In the genomic region with DNA sequence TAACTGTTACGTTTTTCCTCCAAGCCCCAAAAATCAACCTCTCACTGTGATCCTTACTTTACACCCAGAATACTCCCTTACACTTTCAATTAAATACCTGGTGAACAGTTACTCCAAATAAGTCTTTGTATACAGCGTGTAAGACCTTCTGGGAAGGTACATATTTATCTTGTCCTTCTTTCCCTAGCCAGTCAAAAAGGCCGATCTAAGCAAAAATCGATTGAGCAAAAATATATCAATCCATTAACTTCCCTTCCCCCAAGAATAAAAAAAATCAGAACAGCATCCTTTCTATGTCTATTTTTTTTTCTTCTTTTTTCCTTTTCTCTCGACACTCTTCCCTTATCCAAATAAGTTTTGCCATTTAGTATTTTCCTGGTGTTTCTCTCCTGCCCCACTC, we compare ENCODE assay signal across 35 cellular contexts.
"Had no signal": no experiment of that assay in that cellular context is flagged by ENCODE, and none has a peak within 500 bp of the region (broad histone marks: within the 10 kb centered on the region; RNA-seq: fewer than 3 reads in every experiment).

No MANE protein-coding gene starts in this region.

- H3K9me3 ChIP-seq: ascending aorta had no signal

- H3K4me3 Mint-ChIP-seq: activated B cell treated with CpG ODN at 0.5 μM for 24 hours; activated CD4-positive, alpha-beta memory T cell treated with anti-CD3 and anti-CD28 coated beads, Interleukin-2, amount 10 ng/mL, durations not matched to agents 7 days and 5 days; activated CD4-positive, alpha-beta T cell treated with anti-CD3 and anti-CD28 coated beads for 36 hours; activated CD4-positive, alpha-beta T cell treated with anti-CD3 and anti-CD28 coated beads, Interleukin-2, amount 10 ng/mL, durations not matched to agents 7 days and 5 days; activated CD8-positive, alpha-beta memory T cell treated with anti-CD3 and anti-CD28 coated beads, Interleukin-2, amount 10 ng/mL, durations not matched to agents 7 days and 5 days; activated CD8-positive, alpha-beta T cell treated with anti-CD3 and anti-CD28 coated beads, Interleukin-2, amount 10 ng/mL, durations not matched to agents 7 days and 5 days; activated naive CD4-positive, alpha-beta T cell treated with anti-CD3 and anti-CD28 coated beads, Interleukin-2, amount 10 ng/mL, durations not matched to agents 7 days and 5 days; activated naive CD4-positive, alpha-beta T cell treated with anti-CD3 and anti-CD28 coated beads, Interleukin-2, amount 50 U/mL, for 24 hours; activated naive CD8-positive, alpha-beta T cell; activated naive CD8-positive, alpha-beta T cell treated with anti-CD3 and anti-CD28 coated beads, Interleukin-2, amount 10 ng/mL, durations not matched to agents 7 days and 5 days; activated naive CD8-positive, alpha-beta T cell treated with anti-CD3 and anti-CD28 coated beads, Interleukin-2, amount 50 U/mL, for 24 hours; activated T-cell treated with anti-CD3 and anti-CD28 coated beads, Interleukin-2, amount 50 U/mL, for 24 hours; brain; central memory CD8-positive, alpha-beta T cell; T-helper 17 cell had no signal

- H3K27me3 ChIP-seq: ascending aorta, cardiac muscle cell had no signal

- H3K4me1 ChIP-seq: ascending aorta had no signal

- H3K36me3 ChIP-seq: ascending aorta, cardiac muscle cell had no signal

- H3K27me3 Mint-ChIP-seq: activated B cell treated with CpG ODN at 0.5 μM for 24 hours; activated CD4-positive, alpha-beta T cell treated with anti-CD3 and anti-CD28 coated beads for 36 hours; activated naive CD4-positive, alpha-beta T cell treated with anti-CD3 and anti-CD28 coated beads, Interleukin-2, amount 50 U/mL, for 24 hours; activated naive CD8-positive, alpha-beta T cell; brain; central memory CD8-positive, alpha-beta T cell had no signal

- FAIRE-seq: bronchial epithelial cell, TTC549 had no signal

- H3K4me1 Mint-ChIP-seq: activated B cell treated with CpG ODN at 0.5 μM for 24 hours; activated CD4-positive, alpha-beta memory T cell treated with anti-CD3 and anti-CD28 coated beads, Interleukin-2, amount 10 ng/mL, durations not matched to agents 7 days and 5 days; activated CD4-positive, alpha-beta T cell treated with anti-CD3 and anti-CD28 coated beads for 36 hours; activated CD4-positive, alpha-beta T cell treated with anti-CD3 and anti-CD28 coated beads, Interleukin-2, amount 10 ng/mL, durations not matched to agents 7 days and 5 days; activated CD8-positive, alpha-beta memory T cell treated with anti-CD3 and anti-CD28 coated beads, Interleukin-2, amount 10 ng/mL, durations not matched to agents 7 days and 5 days; activated naive CD4-positive, alpha-beta T cell treated with anti-CD3 and anti-CD28 coated beads, Interleukin-2, amount 10 ng/mL, durations not matched to agents 7 days and 5 days; activated naive CD4-positive, alpha-beta T cell treated with anti-CD3 and anti-CD28 coated beads, Interleukin-2, amount 50 U/mL, for 24 hours; activated naive CD8-positive, alpha-beta T cell treated with anti-CD3 and anti-CD28 coated beads, Interleukin-2, amount 50 U/mL, for 24 hours; brain; central memory CD8-positive, alpha-beta T cell; T-helper 17 cell had no signal

- DNase-seq: activated B cell treated with CpG ODN at 0.5 μM for 24 hours; activated CD4-positive, alpha-beta memory T cell treated with anti-CD3 and anti-CD28 coated beads, Interleukin-2, amount 10 ng/mL, durations not matched to agents 7 days and 5 days; activated CD4-positive, alpha-beta T cell treated with anti-CD3 and anti-CD28 coated beads for 36 hours; activated CD4-positive, alpha-beta T cell treated with anti-CD3 and anti-CD28 coated beads for 48 hours; activated CD4-positive, alpha-beta T cell treated with anti-CD3 and anti-CD28 coated beads, Interleukin-2, amount 10 ng/mL, durations not matched to agents 7 days and 5 days; activated CD4-positive, alpha-beta T cell treated with anti-CD3 and anti-CD28 coated beads, Interleukin-2, amount 50 U/mL, for 48 hours; activated CD4-positive, CD25-positive, alpha-beta regulatory T cell treated with anti-CD3 and anti-CD28 coated beads, Interleukin-2, amount 50 U/mL, for 72 hours; activated CD8-positive, alpha-beta memory T cell treated with anti-CD3 and anti-CD28 coated beads for 24 hours; activated CD8-positive, alpha-beta memory T cell treated with anti-CD3 and anti-CD28 coated beads, Interleukin-2, amount 10 ng/mL, durations not matched to agents 7 days and 5 days; activated CD8-positive, alpha-beta memory T cell treated with anti-CD3 and anti-CD28 coated beads, Interleukin-2, amount 50 U/mL, for 48 hours; activated CD8-positive, alpha-beta T cell treated with anti-CD3 and anti-CD28 coated beads, Interleukin-2, amount 10 ng/mL, durations not matched to agents 7 days and 5 days; activated effector memory CD4-positive, alpha-beta T cell treated with Interleukin-2 at 50 U/mL for 16 hours; activated gamma-delta T cell; activated naive CD4-positive, alpha-beta T cell treated with anti-CD3 and anti-CD28 coated beads, Interleukin-2, amount 10 ng/mL, durations not matched to agents 7 days and 5 days; activated naive CD4-positive, alpha-beta T cell treated with Interleukin-2 at 50 U/mL for 16 hours; activated naive CD8-positive, alpha-beta T cell treated with anti-CD3 and anti-CD28 coated beads, Interleukin-2, amount 10 ng/mL, durations not matched to agents 7 days and 5 days; activated naive CD8-positive, alpha-beta T cell treated with anti-CD3 and anti-CD28 coated beads, Interleukin-2, amount 50 U/mL, for 24 hours; activated T-cell treated with anti-CD3 and anti-CD28 coated beads, Interleukin-2, amount 50 U/mL, for 24 hours; activated T-cell treated with anti-CD3 and anti-CD28 coated beads, Interleukin-2, amount 50 U/mL, for 48 hours; amygdala; anterior cingulate cortex; caudate nucleus; cerebellar nuclear complex; T-helper 17 cell; T1000 had no signal

- H3K4me3 ChIP-seq: ascending aorta, cardiac muscle cell had no signal

- ATAC-seq: activated CD4-positive, alpha-beta T cell treated with anti-CD3 and anti-CD28 coated beads for 36 hours; activated CD8-positive, alpha-beta memory T cell treated with anti-CD3 and anti-CD28 coated beads, Interleukin-2, amount 10 ng/mL, durations not matched to agents 7 days and 5 days; activated CD8-positive, alpha-beta T cell treated with anti-CD3 and anti-CD28 coated beads, Interleukin-2, amount 10 ng/mL, durations not matched to agents 7 days and 5 days; activated naive CD8-positive, alpha-beta T cell treated with anti-CD3 and anti-CD28 coated beads, Interleukin-2, amount 50 U/mL, for 24 hours; T-helper 17 cell had no signal

- H3K27ac ChIP-seq: ascending aorta, cardiac muscle cell, VCaP had no signal

- H3K27ac Mint-ChIP-seq: activated B cell treated with CpG ODN at 0.5 μM for 24 hours; activated CD4-positive, alpha-beta memory T cell treated with anti-CD3 and anti-CD28 coated beads, Interleukin-2, amount 10 ng/mL, durations not matched to agents 7 days and 5 days; activated CD4-positive, alpha-beta T cell treated with anti-CD3 and anti-CD28 coated beads for 36 hours; activated CD4-positive, alpha-beta T cell treated with anti-CD3 and anti-CD28 coated beads, Interleukin-2, amount 10 ng/mL, durations not matched to agents 7 days and 5 days; activated CD8-positive, alpha-beta memory T cell treated with anti-CD3 and anti-CD28 coated beads, Interleukin-2, amount 10 ng/mL, durations not matched to agents 7 days and 5 days; activated CD8-positive, alpha-beta T cell treated with anti-CD3 and anti-CD28 coated beads, Interleukin-2, amount 10 ng/mL, durations not matched to agents 7 days and 5 days; activated naive CD4-positive, alpha-beta T cell treated with anti-CD3 and anti-CD28 coated beads, Interleukin-2, amount 10 ng/mL, durations not matched to agents 7 days and 5 days; activated naive CD4-positive, alpha-beta T cell treated with anti-CD3 and anti-CD28 coated beads, Interleukin-2, amount 50 U/mL, for 24 hours; activated naive CD8-positive, alpha-beta T cell; activated naive CD8-positive, alpha-beta T cell treated with anti-CD3 and anti-CD28 coated beads, Interleukin-2, amount 10 ng/mL, durations not matched to agents 7 days and 5 days; activated naive CD8-positive, alpha-beta T cell treated with anti-CD3 and anti-CD28 coated beads, Interleukin-2, amount 50 U/mL, for 24 hours; activated T-cell treated with anti-CD3 and anti-CD28 coated beads, Interleukin-2, amount 50 U/mL, for 24 hours; activated T-helper 2 cell treated with anti-CD3 and anti-CD28 coated beads, Interferon-gamma antibody, Interleukin-2, Interleukin-4, amounts not matched to agents 10 μg/mL and 5 μg/mL and 100 μg/mL, durations not matched to agents 14 hours and 24 hours and 36 hours; brain; T-helper 17 cell had no signal

- H3K36me3 Mint-ChIP-seq: activated naive CD4-positive, alpha-beta T cell treated with anti-CD3 and anti-CD28 coated beads, Interleukin-2, amount 10 ng/mL, durations not matched to agents 7 days and 5 days; activated naive CD4-positive, alpha-beta T cell treated with anti-CD3 and anti-CD28 coated beads, Interleukin-2, amount 50 U/mL, for 24 hours; brain had no signal

- H3K9me3 Mint-ChIP-seq: activated CD4-positive, alpha-beta memory T cell treated with anti-CD3 and anti-CD28 coated beads, Interleukin-2, amount 10 ng/mL, durations not matched to agents 7 days and 5 days; activated naive CD4-positive, alpha-beta T cell treated with anti-CD3 and anti-CD28 coated beads, Interleukin-2, amount 10 ng/mL, durations not matched to agents 7 days and 5 days; activated naive CD8-positive, alpha-beta T cell treated with anti-CD3 and anti-CD28 coated beads, Interleukin-2, amount 10 ng/mL, durations not matched to agents 7 days and 5 days; central memory CD8-positive, alpha-beta T cell had no signal
